In the genomic region with DNA sequence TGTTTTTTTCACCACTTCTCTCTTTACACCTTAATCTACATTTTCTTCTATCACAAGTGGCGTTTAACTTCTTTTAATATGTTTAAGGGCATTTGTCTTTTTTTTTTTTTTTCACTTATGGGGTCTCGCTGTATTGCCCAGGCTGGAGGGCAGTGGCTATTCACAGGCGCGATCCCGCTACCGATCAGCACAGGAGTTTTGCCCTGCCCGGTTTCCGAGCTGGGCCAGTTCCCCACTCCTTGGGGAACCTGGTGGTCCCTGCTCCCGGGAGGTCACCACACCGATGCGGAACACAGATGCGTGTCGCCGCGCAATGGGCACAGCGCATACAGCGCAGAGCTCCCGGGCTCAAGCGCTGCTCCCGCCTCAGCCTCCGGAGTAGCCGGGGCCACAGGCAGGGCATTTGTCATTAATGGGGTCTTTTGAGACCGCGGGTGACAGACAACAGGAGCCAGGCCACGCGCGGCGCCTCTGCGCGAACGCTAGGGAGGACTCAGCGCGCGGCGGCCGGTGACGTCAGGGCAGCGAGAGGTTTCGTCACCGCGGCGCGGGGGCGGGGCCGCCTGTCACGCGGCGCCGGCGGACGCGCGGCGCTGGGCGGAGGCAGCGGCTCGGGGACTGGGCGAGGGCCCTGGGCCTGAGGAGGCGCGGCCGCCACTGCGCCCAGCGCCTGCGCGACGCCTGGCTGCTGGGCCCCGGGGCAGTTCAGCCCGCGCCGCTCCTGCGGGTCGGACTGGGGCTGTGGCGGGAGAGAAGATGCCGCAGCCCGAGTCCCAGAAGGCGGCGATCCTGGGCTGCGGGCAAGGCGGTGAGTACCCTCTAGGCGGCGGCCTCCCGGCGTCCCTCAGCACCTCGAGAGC, we compare ENCODE assay signal across 8 cellular contexts. TPM values are rescaled to one million over a fixed set of nuclear protein-coding genes. Genes with fewer than 3 reads are reported as not detected.
DNase-seq lines count a peak whose midpoint lies in the region; ATAC-seq and TF ChIP-seq lines count a peak whose summit lies in the region.

A gene (plus strand): TSS at position 598 of the 860 bp plus-strand sequence. CDS start 68,554 bp downstream, outside the sequence.

- H3K9me3 ChIP-seq in NT2/D1 (ENCODE audit: insufficient read depth, low read length) (peaks cover 12% of the 10 kb centered on the region; the same call in 1 of the 2 replicates), mucosa of descending colon (no peaks in the 10 kb centered on the region)

- intact Hi-C loops in mucosa of descending colon (cut with DNase I, micrococcal nuclease) = no loop called here

- DNase-seq in CMK (ENCODE audit: low read depth) (peak; percentile 41), NT2/D1 (ENCODE audit: low read depth, low spot score) (peak; percentile 57), activated T-cell treated with anti-CD3 and anti-CD28 coated beads for 24 hours (ENCODE audit: low read depth) (peak; percentile 82), epidermal melanocyte (ENCODE audit: insufficient read length, low spot score) (peak; percentile 81), mucosa of descending colon (peak; percentile 89 to 92 (median 90))
- DNase-seq in stimulated activated CD8-positive, alpha-beta memory T cell treated with anti-CD3 and anti-CD28 coated beads, Interleukin-4, amount 100 ng/mL, for 1 hour (ENCODE audit: low read depth in 2 of 2, low spot score in 1 of 2) = peak; percentile 68 to 70

- peak within 1 kb of the TSS; percentile 71 for H3K4me3 ChIP-seq in NT2/D1 (ENCODE audit: insufficient read length, low read depth)
- peak within 1 kb of the TSS; percentile 45 for H3K4me3 ChIP-seq in mucosa of descending colon

- no peaks in the 10 kb centered on the region for H3K4me1 ChIP-seq in NT2/D1 (ENCODE audit: insufficient read depth, insufficient read length)
- H3K4me1 ChIP-seq in mucosa of descending colon (ENCODE audit: low read depth) = no peaks in the 10 kb centered on the region

- H3K36me3 ChIP-seq in NT2/D1 (ENCODE audit: insufficient read depth, insufficient read length, low read length) (peaks cover 12% of the 10 kb centered on the region), mucosa of descending colon (ENCODE audit: low read depth) (no peaks in the 10 kb centered on the region)

- TF ChIP-seq CTCF in mucosa of descending colon (IDR thresholded peaks at IDR 0.05) = no peak

- ATAC-seq in GM19438 (IDR thresholded peaks at IDR 0.05; ENCODE audit: low read depth, unreplicated experiment) = peak; percentile 95
- ATAC-seq in HG03571 (IDR thresholded peaks at IDR 0.05; ENCODE audit: unreplicated experiment) = peak; percentile 91
- ATAC-seq in mucosa of descending colon = peak; percentile 99

- peak within 1 kb of the TSS; percentile 82 for H3K9ac ChIP-seq in NT2/D1 (ENCODE audit: insufficient read length, low read depth)

- H3K27me3 ChIP-seq in NT2/D1 (ENCODE audit: insufficient read depth, insufficient read length) = no peaks in the 10 kb centered on the region

RNA-seq across cellular contexts. Expression of the gene that starts here (rescaled TPM):
- 10 to 100 TPM; 16.2 to 29.3 (median 21.9) TPM for total RNA-seq in mucosa of descending colon

Comparison
In these comparisons a context has a peak if more than half of its experiments do, and no peak if none do; other contexts are left out.
1. Peak in every context shown above with its lines: DNase-seq, ATAC-seq and H3K4me3 ChIP-seq.